ENCODE assay signal across 14 cellular contexts in the genomic region with DNA sequence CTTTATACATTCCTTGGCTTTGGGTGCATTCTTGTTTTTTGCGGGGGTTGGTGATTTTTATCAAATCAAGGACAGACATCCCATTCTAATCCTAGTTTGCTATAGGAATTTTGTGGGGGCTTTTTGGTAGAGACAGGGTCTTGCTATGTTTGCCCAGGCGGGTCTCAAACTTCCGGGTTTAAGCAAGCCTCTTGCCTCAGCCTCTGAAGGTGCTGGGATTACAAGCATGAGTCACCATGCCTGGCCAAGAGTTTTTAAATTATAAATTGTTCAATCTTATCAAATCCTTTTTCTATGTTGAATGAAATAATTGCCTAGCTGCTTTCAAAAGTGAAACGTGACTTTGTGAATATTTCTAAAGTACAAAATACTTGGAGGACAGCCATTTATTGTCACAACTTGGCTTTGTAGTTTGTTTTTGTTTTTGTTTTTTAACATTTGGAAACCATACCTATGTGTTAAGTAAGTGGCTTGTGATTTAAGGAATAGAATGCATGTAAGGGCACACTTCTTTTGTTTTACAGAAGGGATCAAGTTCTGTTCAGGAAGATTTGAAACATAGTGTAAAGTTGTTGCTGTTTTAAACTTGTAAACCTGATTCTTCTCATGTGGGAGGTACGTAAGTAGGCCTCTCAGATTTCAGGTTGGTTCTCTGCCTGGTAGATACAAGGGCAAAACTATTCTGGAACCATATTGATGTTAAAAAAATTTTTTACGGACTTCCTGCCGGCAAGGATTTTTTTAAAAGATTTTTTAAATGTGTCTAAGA. TPM values are rescaled to one million over a fixed set of nuclear protein-coding genes. Genes with fewer than 3 reads are reported as not detected.
DNase-seq lines count a peak whose midpoint lies in the region; ATAC-seq, FAIRE-seq and TF ChIP-seq lines count a peak whose summit lies in the region.
"Had no signal": no experiment of that assay in that cellular context is flagged by ENCODE, and none has a peak within 500 bp of the region (broad histone marks: within the 10 kb centered on the region; RNA-seq: fewer than 3 reads in every experiment).

No MANE protein-coding gene starts in this region.

- TF ChIP-seq CTCF in fibroblast of lung (conservative IDR thresholded peaks at IDR 0.05 in 1 of 2, IDR thresholded peaks at IDR 0.05 in 1 of 2; ENCODE audit: low read depth in 1 of 2, low read length in 2 of 2) (no peak), parathyroid adenoma (IDR thresholded peaks at IDR 0.05) (no peak), dorsolateral prefrontal cortex (IDR thresholded peaks at IDR 0.05 in 54 of 56, conservative IDR thresholded peaks at IDR 0.05 in 2 of 56; ENCODE audit: low read depth in 1 of 56, partially characterized antibody in 56 of 56) (no peak)

- H3K36me3 ChIP-seq in SK-N-MC (ENCODE audit: insufficient read depth, low read length) (no peaks in the 10 kb centered on the region), fibroblast of lung (ENCODE audit: control insufficient read depth, insufficient read depth, low read length) (no peaks in the 10 kb centered on the region), parathyroid adenoma (ENCODE audit: control insufficient read depth, insufficient read depth, low read length) (no peaks in the 10 kb centered on the region)
- H3K36me3 ChIP-seq: neural progenitor cell, WERI-Rb-1 had no signal

- H3K4me2 ChIP-seq in fibroblast of lung (ENCODE audit: extremely low read depth, insufficient read depth, low read length) (peak overlapping the region; percentile 5), parathyroid adenoma (ENCODE audit: low read length) (peak overlapping the region; percentile 43)
- H3K4me2 ChIP-seq: neural progenitor cell had no signal

- peak overlapping the region; percentile 39 for H3K27ac ChIP-seq in SK-N-MC
- H3K27ac ChIP-seq in fibroblast of lung (ENCODE audit: insufficient read depth, low read length): peak overlapping the region; percentile 1
- peak overlapping the region; percentile 29 for H3K27ac ChIP-seq in parathyroid adenoma
- peak overlapping the region in 15 of 59 donors; percentile 3 to 43 (median 17) for H3K27ac ChIP-seq in dorsolateral prefrontal cortex
- H3K27ac ChIP-seq: neural progenitor cell, WERI-Rb-1 had no signal

- DNase-seq in ELR (ENCODE audit: low read depth) (peak; percentile 70), SK-N-MC (ENCODE audit: low read depth, low spot score) (no peak), fibroblast of lung (ENCODE audit: low read depth in 2 of 2) (peak; percentile 57 to 59), dorsolateral prefrontal cortex (no peak), H54 (ENCODE audit: insufficient read length, low spot score) (no peak)
- DNase-seq in activated CD4-positive, alpha-beta T cell treated with anti-CD3 and anti-CD28 coated beads for 48 hours: no peak
- DNase-seq: Caco-2; NCI-H2107; stimulated activated CD4-positive, alpha-beta T cell treated with anti-CD3 and anti-CD28 coated beads, Interleukin-2, amount 100 ng/mL, for 48 hours; WERI-Rb-1 had no signal

- FAIRE-seq in H54 (lab: Jason Lieb, UNC): no peak
- FAIRE-seq: GM12891 had no signal

- H3K9me3 ChIP-seq in SK-N-MC (ENCODE audit: low read depth, low read length) (no peaks in the 10 kb centered on the region), fibroblast of lung (ENCODE audit: control insufficient read depth, insufficient read depth, low read depth, low read length) (no peaks in the 10 kb centered on the region), parathyroid adenoma (ENCODE audit: control insufficient read depth, low read length) (no peaks in the 10 kb centered on the region)
- H3K9me3 ChIP-seq: Caco-2 had no signal

- no peak for TF ChIP-seq POLR2A in H54 (IDR thresholded peaks at IDR 0.05; ENCODE audit: low read depth, low read length)

- ATAC-seq in HG02798 (IDR thresholded peaks at IDR 0.05; ENCODE audit: poor library complexity, unreplicated experiment): no peak

- H3K27me3 ChIP-seq in fibroblast of lung (ENCODE audit: control insufficient read depth, insufficient read depth, low read length) (no peaks in the 10 kb centered on the region), parathyroid adenoma (ENCODE audit: control insufficient read depth, insufficient read depth, low read length) (no peaks in the 10 kb centered on the region), dorsolateral prefrontal cortex (no peaks in the 10 kb centered on the region)
- H3K27me3 ChIP-seq: neural progenitor cell had no signal

- intact Hi-C loops in dorsolateral prefrontal cortex (cut with DNase I): loop anchor here in 1 of 2 donors (10.0 kb wide), 1 partner anchor 146 kb away; no protein-coding TSS in a partner anchor

- H3K79me2 ChIP-seq in fibroblast of lung (ENCODE audit: control insufficient read depth, insufficient read depth, low read length): peaks cover 95% of the 10 kb centered on the region
- peaks cover 70% of the 10 kb centered on the region for H3K79me2 ChIP-seq in parathyroid adenoma

- H3K9ac ChIP-seq in SK-N-MC (ENCODE audit: insufficient read length) (no peak overlapping the region), fibroblast of lung (ENCODE audit: insufficient read depth, low read length) (no peak overlapping the region), parathyroid adenoma (no peak overlapping the region)
- H3K9ac ChIP-seq: neural progenitor cell had no signal

- H2AFZ ChIP-seq in fibroblast of lung (ENCODE audit: low read length) (no peak overlapping the region), parathyroid adenoma (no peak overlapping the region)
- H2AFZ ChIP-seq: neural progenitor cell had no signal

- peaks cover 14% of the 10 kb centered on the region for H4K20me1 ChIP-seq in fibroblast of lung (ENCODE audit: control insufficient read depth, extremely low read depth, insufficient read depth, low read length)

- H3K4me3 ChIP-seq in SK-N-MC: no peak overlapping the region
- no peak overlapping the region for H3K4me3 ChIP-seq in fibroblast of lung (replicated peaks in 1 of 4; ENCODE audit: control extremely low read depth in 1 of 4, insufficient read depth in 1 of 4, low read depth in 3 of 4, low read length in 4 of 4)
- peak overlapping the region; percentile 13 for H3K4me3 ChIP-seq in parathyroid adenoma (ENCODE audit: low read depth, low read length)
- H3K4me3 ChIP-seq in dorsolateral prefrontal cortex: no peak overlapping the region
- H3K4me3 ChIP-seq: neural progenitor cell had no signal

- H3K4me1 ChIP-seq in fibroblast of lung (ENCODE audit: control insufficient read depth, extremely low read depth, insufficient read depth, low read length) (peaks cover 20% of the 10 kb centered on the region), parathyroid adenoma (peaks cover 48% of the 10 kb centered on the region)
- H3K4me1 ChIP-seq: Caco-2 had no signal

RNA-seq across cellular contexts. Expression of gene MARK3, which starts 13.4 kb away (rescaled TPM):
- total RNA-seq in fibroblast of lung: 93.7 and 119 TPM in 2 replicates
- polyA plus RNA-seq in fibroblast of lung: 76.0 and 76.7 TPM in 2 replicates
- polyA plus RNA-seq in fibroblast of lung (2012): 54.7 and 58.7 TPM in 2 replicates
- 42.1 and 43.5 TPM in 2 replicates for polyA minus RNA-seq in fibroblast of lung (ENCODE audit: low replicate concordance)
- total RNA-seq in dorsolateral prefrontal cortex: 100 to 1,000 TPM; 106 to 189 (median 135) TPM

Comparison
In these comparisons a context has a peak if more than half of its experiments do, and no peak if none do; other contexts are left out.
1. DNase-seq: peak in ELR (single experiment) and fibroblast of lung (2 of 2); none in SK-N-MC (single experiment), activated CD4-positive, alpha-beta T cell treated with anti-CD3 and anti-CD28 coated beads for 48 hours (single experiment), dorsolateral prefrontal cortex (0 of 10) and H54 (single experiment).